ENCODE assay signal across 8 cellular contexts in the genomic region with DNA sequence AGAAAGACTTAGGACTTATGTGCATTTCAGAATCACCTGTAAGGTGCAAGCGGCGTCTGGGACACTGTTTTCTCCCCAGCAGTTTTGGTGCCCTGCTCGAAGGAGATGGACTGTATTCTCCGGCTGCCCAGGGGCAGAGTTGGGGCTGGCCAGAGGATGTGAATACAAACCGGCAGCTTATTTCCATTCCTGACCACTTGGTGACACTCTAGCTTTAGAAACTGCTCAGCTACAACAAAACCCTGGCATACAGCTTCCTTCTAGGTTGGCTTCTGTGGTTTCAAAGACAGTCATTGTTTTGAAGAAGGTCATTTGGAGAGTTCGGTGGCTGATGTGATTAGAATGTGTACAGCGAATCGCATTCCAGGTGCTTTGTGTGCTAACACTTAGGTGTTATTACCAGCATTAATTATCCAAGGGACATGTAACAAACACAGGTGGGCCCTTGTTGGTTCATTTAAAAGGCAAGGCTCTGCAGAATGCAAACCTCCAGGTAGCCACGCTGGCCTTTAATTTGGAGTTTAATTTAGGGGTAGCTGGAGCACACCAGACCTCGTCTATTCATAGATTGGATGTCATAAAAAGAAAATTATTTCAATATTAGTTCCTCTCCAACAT.
DNase-seq lines count a peak whose midpoint lies in the region; ATAC-seq, FAIRE-seq and TF ChIP-seq lines count a peak whose summit lies in the region.

No MANE protein-coding gene starts in this region.

- no peak for TF ChIP-seq POLR2A in H1 (IDR thresholded peaks at IDR 0.05; ENCODE audit: control extremely low read depth in 1 of 2, low read depth in 2 of 2, low read length in 2 of 2)

- no peaks in the 10 kb centered on the region for H3K4me1 ChIP-seq in Karpas-422 (ENCODE audit: low read length)
- peaks cover 0 to 3% (median 0%) of the 10 kb centered on the region in 4 experiments; a peak in 1 of 7 replicates for H3K4me1 ChIP-seq in H1 (replicated peaks in 1 of 4; ENCODE audit: control insufficient read depth in 3 of 4, insufficient read depth in 4 of 4, low read length in 3 of 4)
- H3K4me1 ChIP-seq in mesenchymal stem cell (ENCODE audit: control insufficient read depth, insufficient read depth, low read depth, low read length) = no peaks in the 10 kb centered on the region

- H2BK120ac ChIP-seq in H1 (replicated peaks; ENCODE audit: low read depth, low read length) = no peak overlapping the region
- H2BK120ac ChIP-seq in mesenchymal stem cell (ENCODE audit: low read depth, low read length) = no peak overlapping the region

- H3K27me3 ChIP-seq in H7 (ENCODE audit: control insufficient read depth, insufficient read depth, low read length) (no peaks in the 10 kb centered on the region), Karpas-422 (ENCODE audit: low read length) (no peaks in the 10 kb centered on the region), H1 (replicated peaks in 1 of 4; ENCODE audit: control insufficient read depth in 3 of 4, extremely low read depth in 1 of 4, insufficient read depth in 3 of 4, low read length in 3 of 4) (no peaks in the 10 kb centered on the region), mesenchymal stem cell (ENCODE audit: control insufficient read depth in 1 of 2, insufficient read depth in 1 of 2, low read length in 2 of 2) (peaks cover 0 to 8% of the 10 kb centered on the region in 2 experiments)

- H3K23ac ChIP-seq in H1 (ENCODE audit: insufficient read length) = no peak overlapping the region
- no peak overlapping the region for H3K23ac ChIP-seq in mesenchymal stem cell (ENCODE audit: low read length in 2 of 2)

- H2AK5ac ChIP-seq in H1 (ENCODE audit: low read depth, low read length) (no peak overlapping the region), mesenchymal stem cell (ENCODE audit: low read length, severe bottlenecking) (no peak overlapping the region)

- H2BK15ac ChIP-seq in H1 (ENCODE audit: low read length) (no peak overlapping the region), mesenchymal stem cell (ENCODE audit: low read depth, poor library complexity, severe bottlenecking) (no peak overlapping the region)

- H2BK5ac ChIP-seq in H1 (ENCODE audit: low read depth, low read length) (no peak overlapping the region), mesenchymal stem cell (ENCODE audit: low read depth, low read length, poor library complexity, severe bottlenecking) (no peak overlapping the region)

- no peaks in the 10 kb centered on the region for H3K9me2 ChIP-seq in Karpas-422 (replicated peaks; ENCODE audit: insufficient read depth, low read length)

- no peak overlapping the region for H4K8ac ChIP-seq in H1 (ENCODE audit: extremely low read depth, insufficient read depth, low read length)
- H4K8ac ChIP-seq in mesenchymal stem cell (ENCODE audit: low read length) = peak overlapping the region; percentile 37

- H2BK12ac ChIP-seq in H1 (ENCODE audit: low read depth, low read length) = no peak overlapping the region
- no peak overlapping the region for H2BK12ac ChIP-seq in mesenchymal stem cell (ENCODE audit: low read length in 2 of 2)

- POLR2A ChIA-PET in H1 (lab: Charles Lee; ENCODE audit: partially characterized antibody) = no interaction called here

- no peak overlapping the region for H3K27ac Mint-ChIP-seq in activated CD8-positive, alpha-beta memory T cell treated with anti-CD3 and anti-CD28 coated beads, Interleukin-2, amount 10 ng/mL, durations not matched to agents 7 days and 5 days

- H3K9me3 ChIP-seq in Karpas-422 (ENCODE audit: low read length) (no peaks in the 10 kb centered on the region), H1 (ENCODE audit: insufficient read depth in 2 of 2, low read depth in 1 of 2, low read length in 1 of 2) (no peaks in the 10 kb centered on the region), mesenchymal stem cell (ENCODE audit: control insufficient read depth, low read length) (no peaks in the 10 kb centered on the region)

- no peaks in the 10 kb centered on the region for H3K36me3 Mint-ChIP-seq in activated CD8-positive, alpha-beta memory T cell treated with anti-CD3 and anti-CD28 coated beads, Interleukin-2, amount 10 ng/mL, durations not matched to agents 7 days and 5 days

- H4K20me1 ChIP-seq in Karpas-422 (ENCODE audit: insufficient read depth, low read depth, low read length) (no peaks in the 10 kb centered on the region), H1 (replicated peaks in 1 of 2; ENCODE audit: control insufficient read depth in 1 of 2, insufficient read depth in 2 of 2, low read length in 2 of 2) (no peaks in the 10 kb centered on the region)

- H3K4me2 ChIP-seq in Karpas-422 (ENCODE audit: low read depth, low read length, poor library complexity, severe bottlenecking) (no peak overlapping the region), H1 (ENCODE audit: insufficient read depth in 1 of 2, low read depth in 2 of 2, low read length in 2 of 2) (no peak overlapping the region), mesenchymal stem cell (ENCODE audit: low read length, poor library complexity, severe bottlenecking) (no peak overlapping the region)

- no peak for DNase-seq in activated CD8-positive, alpha-beta memory T cell treated with anti-CD3 and anti-CD28 coated beads, Interleukin-2, amount 10 ng/mL, durations not matched to agents 7 days and 5 days
- DNase-seq in activated CD8-positive, alpha-beta memory T cell treated with anti-CD3 and anti-CD28 coated beads for 24 hours = no peak
- DNase-seq in H7 (peak; percentile 27), Karpas-422 (peak; percentile 79), RPMI8226 (peak; percentile 53), H1 (ENCODE audit: low read depth in 1 of 2, low spot score in 2 of 2) (peak; percentile 23 to 56), mesenchymal stem cell (peak; percentile 79)
- DNase-seq in effector CD8-positive, alpha-beta T cell (lab: John Stamatoyannopoulos, UW) = no peak

- H3K27me3 Mint-ChIP-seq in activated CD8-positive, alpha-beta memory T cell treated with anti-CD3 and anti-CD28 coated beads, Interleukin-2, amount 10 ng/mL, durations not matched to agents 7 days and 5 days = no peaks in the 10 kb centered on the region

- no peaks in the 10 kb centered on the region for H3K36me3 ChIP-seq in H7 (replicated peaks; ENCODE audit: control insufficient read depth, insufficient read depth, low read length)
- H3K36me3 ChIP-seq in Karpas-422 (ENCODE audit: insufficient read depth, low read length) = no peaks in the 10 kb centered on the region
- no peaks in the 10 kb centered on the region for H3K36me3 ChIP-seq in H1 (ENCODE audit: control insufficient read depth in 2 of 4, insufficient read depth in 4 of 4, low read length in 3 of 4)
- no peaks in the 10 kb centered on the region for H3K36me3 ChIP-seq in mesenchymal stem cell (ENCODE audit: control insufficient read depth in 1 of 2, insufficient read depth in 2 of 2, low read depth in 1 of 2, low read length in 2 of 2)

- H4K91ac ChIP-seq in H1 (replicated peaks; ENCODE audit: insufficient read length, low read length) (no peak overlapping the region), mesenchymal stem cell (ENCODE audit: low read length) (no peak overlapping the region)

- no peaks in the 10 kb centered on the region for H3K79me2 ChIP-seq in Karpas-422 (ENCODE audit: low read length)
- H3K79me2 ChIP-seq in H1 (ENCODE audit: control insufficient read depth in 1 of 2, insufficient read depth in 2 of 2, low read length in 2 of 2) = no peaks in the 10 kb centered on the region

- H3K79me1 ChIP-seq in H1 (ENCODE audit: low read depth, low read length) = no peaks in the 10 kb centered on the region
- H3K79me1 ChIP-seq in mesenchymal stem cell (replicated peaks; ENCODE audit: low read length, poor library complexity, severe bottlenecking) = no peaks in the 10 kb centered on the region

- H3K14ac ChIP-seq in H1 (ENCODE audit: insufficient read length) = no peak overlapping the region
- H3K14ac ChIP-seq in mesenchymal stem cell (ENCODE audit: low read length in 2 of 2) = no peak overlapping the region

- H3K27ac ChIP-seq in Karpas-422 (ENCODE audit: low read length) (no peak overlapping the region), H1 (ENCODE audit: low read depth, low read length) (no peak overlapping the region), mesenchymal stem cell (ENCODE audit: low read length, poor library complexity, severe bottlenecking) (no peak overlapping the region)

- no peaks in the 10 kb centered on the region for H3K4me1 Mint-ChIP-seq in activated CD8-positive, alpha-beta memory T cell treated with anti-CD3 and anti-CD28 coated beads, Interleukin-2, amount 10 ng/mL, durations not matched to agents 7 days and 5 days

- peak; percentile 97 for FAIRE-seq in H1 (lab: Jason Lieb, UNC)

- H2BK20ac ChIP-seq in H1 (ENCODE audit: low read length) = no peak overlapping the region

- H3K4me3 Mint-ChIP-seq in activated CD8-positive, alpha-beta memory T cell treated with anti-CD3 and anti-CD28 coated beads, Interleukin-2, amount 10 ng/mL, durations not matched to agents 7 days and 5 days = no peak overlapping the region

- peak; percentile 40 to 91 (median 81) for TF ChIP-seq CTCF in H1 (IDR thresholded peaks at IDR 0.05; ENCODE audit: control extremely low read depth in 1 of 3, insufficient read depth in 1 of 3, low read depth in 1 of 3, low read length in 3 of 3)

- H2AFZ ChIP-seq in Karpas-422 (ENCODE audit: low read length) (no peak overlapping the region), H1 (ENCODE audit: low read length) (peak overlapping the region; percentile 72; the same call in 1 of the 2 replicates), mesenchymal stem cell (ENCODE audit: low read depth, low read length) (no peak overlapping the region)

- H3K9ac ChIP-seq in Karpas-422 (ENCODE audit: low read length) = no peak overlapping the region
- no peak overlapping the region for H3K9ac ChIP-seq in H1 (replicated peaks in 1 of 4; ENCODE audit: extremely low read depth in 1 of 4, low read depth in 3 of 4, low read length in 3 of 4)
- peak overlapping the region; percentile 42 for H3K9ac ChIP-seq in mesenchymal stem cell (ENCODE audit: low read length)

- CTCF ChIA-PET in activated CD8-positive, alpha-beta memory T cell treated with anti-CD3 and anti-CD28 coated beads, Interleukin-2, amount 10 ng/mL, durations not matched to agents 7 days and 5 days (lab: Charles Lee) = no interaction called here
- CTCF ChIA-PET in H1 (lab: Charles Lee; ENCODE audit: partially characterized antibody) = interaction anchor here (0.6 to 3.0 kb wide), 24 partner anchors 9 to 807 kb away, joined by 3 to 14 read pairs (median 3); no protein-coding TSS in a partner anchor

- no peak overlapping the region for H4K5ac ChIP-seq in H1 (ENCODE audit: insufficient read length, low read depth, low read length)

- H3K9me3 Mint-ChIP-seq in activated CD8-positive, alpha-beta memory T cell treated with anti-CD3 and anti-CD28 coated beads, Interleukin-2, amount 10 ng/mL, durations not matched to agents 7 days and 5 days (ENCODE audit: low read depth) = no peaks in the 10 kb centered on the region

- H3K4ac ChIP-seq in H1 (replicated peaks; ENCODE audit: insufficient read length, low read depth, low read length) (no peak overlapping the region), mesenchymal stem cell (ENCODE audit: low read depth in 1 of 2, low read length in 2 of 2) (no peak overlapping the region)

- no peak overlapping the region for H3K4me3 ChIP-seq in H7 (ENCODE audit: insufficient read depth, low read depth, low read length)
- H3K4me3 ChIP-seq in Karpas-422 (ENCODE audit: low read length) = no peak overlapping the region
- no peak overlapping the region for H3K4me3 ChIP-seq in H1 (ENCODE audit: extremely low read depth in 1 of 4, insufficient read depth in 2 of 4, low read depth in 3 of 4, low read length in 4 of 4)
- no peak overlapping the region for H3K4me3 ChIP-seq in mesenchymal stem cell (ENCODE audit: insufficient read depth in 1 of 2, low read depth in 1 of 2, low read length in 2 of 2)

- no peak for TF ChIP-seq EP300 in H1 (IDR thresholded peaks at IDR 0.05; ENCODE audit: borderline replicate concordance in 1 of 2, low read depth in 2 of 2, low read length in 2 of 2)

- H3K23me2 ChIP-seq in H1 (ENCODE audit: low read depth, low read length) = no peaks in the 10 kb centered on the region

- WGBS in H1 (ENCODE audit: extremely low coverage in 1 of 2, insufficient coverage in 1 of 2, insufficient read length in 1 of 2, insufficient replicate concordance in 2 of 2, low coverage in 1 of 2, low lambda C conversion rate in 2 of 2, missing lambda C conversion rate in 1 of 2), 2 experiments = 49% methylated on average over 10 of the region's 10 CpGs; no CpG with 5 or more reads in 1 of the 2 experiments
- WGBS in mesenchymal stem cell = 19% methylated on average over 8 of the region's 10 CpGs

- peak; percentile 99 for TF ChIP-seq RAD21 in H1 (IDR thresholded peaks at IDR 0.05 in 1 of 2, conservative IDR thresholded peaks at IDR 0.05 in 1 of 2; ENCODE audit: low read depth in 2 of 2, low read length in 2 of 2)

- no peak overlapping the region for H3K18ac ChIP-seq in H1 (ENCODE audit: extremely low read depth, low read length)
- peak overlapping the region in 1 of 2 experiments; percentile 6 for H3K18ac ChIP-seq in mesenchymal stem cell (ENCODE audit: low read depth in 1 of 2, low read length in 2 of 2)

- no peak overlapping the region for H3K56ac ChIP-seq in H1 (replicated peaks; ENCODE audit: insufficient read length, low read depth, low read length)

- ATAC-seq in activated CD8-positive, alpha-beta memory T cell treated with anti-CD3 and anti-CD28 coated beads, Interleukin-2, amount 10 ng/mL, durations not matched to agents 7 days and 5 days = peak; percentile 30

Comparison
In these comparisons a context has a peak if more than half of its experiments do, and no peak if none do; other contexts are left out.
1. DNase-seq: peak in H7 (single experiment), Karpas-422 (single experiment), RPMI8226 (single experiment), H1 (2 of 2) and mesenchymal stem cell (single experiment); none in activated CD8-positive, alpha-beta memory T cell treated with anti-CD3 and anti-CD28 coated beads, Interleukin-2, amount 10 ng/mL, durations not matched to agents 7 days and 5 days (single experiment), activated CD8-positive, alpha-beta memory T cell treated with anti-CD3 and anti-CD28 coated beads for 24 hours (single experiment) and effector CD8-positive, alpha-beta T cell (single experiment).